ENCODE assay signal across 16 cellular contexts in the genomic region with DNA sequence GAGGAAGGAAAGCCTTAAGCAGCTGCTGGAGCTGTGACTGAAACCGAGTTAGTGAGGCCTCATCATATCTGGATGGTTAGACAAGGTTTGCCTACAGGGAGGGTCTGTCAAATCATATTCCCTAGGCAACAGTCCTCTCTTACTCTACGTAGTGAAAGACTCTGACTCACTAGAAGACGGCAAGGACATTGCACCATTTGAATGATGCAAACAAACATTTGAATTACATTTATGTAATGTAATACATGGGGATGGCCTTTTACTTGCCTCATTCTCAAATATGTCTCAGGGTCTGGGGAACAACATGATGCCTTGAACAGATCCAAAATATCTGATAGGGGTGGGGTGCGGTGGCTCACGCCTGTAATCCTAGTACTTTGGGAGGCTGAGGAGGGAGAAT. TPM values are rescaled to one million over a fixed set of nuclear protein-coding genes. Genes with fewer than 3 reads are reported as not detected.
DNase-seq lines count a peak whose midpoint lies in the region; ATAC-seq and TF ChIP-seq lines count a peak whose summit lies in the region.
"Had no signal": no experiment of that assay in that cellular context is flagged by ENCODE, and none has a peak within 500 bp of the region (broad histone marks: within the 10 kb centered on the region; RNA-seq: fewer than 3 reads in every experiment).

No MANE protein-coding gene starts in this region.

- no peaks in the 10 kb centered on the region for H3K36me3 Mint-ChIP-seq in GM23338 (ENCODE audit: low read depth)
- H3K36me3 Mint-ChIP-seq: activated naive CD8-positive, alpha-beta T cell had no signal

- CTCF ChIA-PET in PC-9 (lab: Charles Lee): interaction anchor here (0.6 kb wide), 1 partner anchor 24 kb away, joined by 3 read pairs; no protein-coding TSS in a partner anchor

- H3K27ac ChIP-seq in GM23338 (ENCODE audit: low read depth) (no peak overlapping the region), PC-9 (peak overlapping the region; percentile 54; the same call in 1 of the 2 replicates), trophoblast cell (ENCODE audit: low read depth, low read length) (no peak overlapping the region), SJCRH30 (no peak overlapping the region)
- H3K27ac ChIP-seq: suprapubic skin had no signal

- no peaks in the 10 kb centered on the region for H3K79me2 ChIP-seq in GM23338 (replicated peaks; ENCODE audit: insufficient read depth)
- H3K79me2 ChIP-seq in PC-9 (ENCODE audit: low read depth): no peaks in the 10 kb centered on the region
- no peaks in the 10 kb centered on the region for H3K79me2 ChIP-seq in trophoblast cell (ENCODE audit: control insufficient read depth, insufficient read depth, low read length, poor library complexity)

- H4K8ac ChIP-seq in trophoblast cell (ENCODE audit: low read depth, low read length): no peak overlapping the region

- no peaks in the 10 kb centered on the region for H3K79me1 ChIP-seq in trophoblast cell (ENCODE audit: low read length)

- H3K27me3 ChIP-seq in GM23338 (ENCODE audit: insufficient read depth) (no peaks in the 10 kb centered on the region), PC-9 (ENCODE audit: insufficient read depth, low read depth) (no peaks in the 10 kb centered on the region), trophoblast cell (ENCODE audit: insufficient read depth, low read length) (no peaks in the 10 kb centered on the region), SJCRH30 (no peaks in the 10 kb centered on the region)
- H3K27me3 ChIP-seq: suprapubic skin had no signal

- intact Hi-C loops in PC-9 (cut with micrococcal nuclease; ENCODE audit: unreplicated experiment): no loop called here

- BruUV-seq in PC-9 (replicated peaks; lab: Mats Ljungman, UMichigan): no TSS peak

- no peak overlapping the region for H4K91ac ChIP-seq in trophoblast cell (ENCODE audit: low read depth, low read length)

- H3F3A ChIP-seq in GM23338 (replicated peaks; ENCODE audit: low read depth) (no peaks in the 10 kb centered on the region), PC-9 (ENCODE audit: insufficient read depth, low read depth) (peaks cover 14% of the 10 kb centered on the region; the same call in 1 of the 2 replicates)

- H3K4me1 Mint-ChIP-seq in GM23338: no peaks in the 10 kb centered on the region
- H3K4me1 Mint-ChIP-seq: neural crest cell had no signal

- no peak overlapping the region for H3K4me2 ChIP-seq in GM23338
- H3K4me2 ChIP-seq in PC-9: no peak overlapping the region
- H3K4me2 ChIP-seq in trophoblast cell (ENCODE audit: low read length): no peak overlapping the region

- no peak overlapping the region for H3K14ac ChIP-seq in trophoblast cell (ENCODE audit: low read length)

- H3K27me3 Mint-ChIP-seq in GM23338 (ENCODE audit: insufficient read depth, low read depth, poor library complexity): no peaks in the 10 kb centered on the region
- H3K27me3 Mint-ChIP-seq: activated T-cell treated with anti-CD3 and anti-CD28 coated beads, Interleukin-2, amount 50 U/mL, for 24 hours had no signal

- H2AFZ ChIP-seq in GM23338 (0 out of 2 replicates have a peak overlapping the region, but pooled peaks have one; percentile 9), PC-9 (no peak overlapping the region), trophoblast cell (ENCODE audit: insufficient read depth, low read length, poor library complexity) (no peak overlapping the region)

- ATAC-seq in GM23338 (no peak), esophagus mucosa (peak; percentile 33)

- no peak overlapping the region for H3K4me3 Mint-ChIP-seq in GM23338
- H3K4me3 Mint-ChIP-seq: activated naive CD8-positive, alpha-beta T cell; activated T-cell treated with anti-CD3 and anti-CD28 coated beads, Interleukin-2, amount 50 U/mL, for 24 hours; H9; neural crest cell had no signal

- TF ChIP-seq CTCF in GM23338 (conservative IDR thresholded peaks at IDR 0.05; ENCODE audit: low read depth in 2 of 2) (no peak), PC-9 (conservative IDR thresholded peaks at IDR 0.05) (no peak)

- H4K20me1 ChIP-seq in GM23338 (replicated peaks; ENCODE audit: insufficient read depth) (no peaks in the 10 kb centered on the region), PC-9 (ENCODE audit: insufficient read depth) (no peaks in the 10 kb centered on the region)

- H3K9me3 ChIP-seq in PC-9 (ENCODE audit: insufficient read depth, low read depth): no peaks in the 10 kb centered on the region
- H3K9me3 ChIP-seq in trophoblast cell (ENCODE audit: insufficient read depth, low read depth, low read length): no peaks in the 10 kb centered on the region
- H3K9me3 ChIP-seq in SJCRH30 (replicated peaks): no peaks in the 10 kb centered on the region
- H3K9me3 ChIP-seq: suprapubic skin had no signal

- no peak overlapping the region for H2AK5ac ChIP-seq in trophoblast cell (ENCODE audit: low read length)

- H2BK12ac ChIP-seq in trophoblast cell (ENCODE audit: low read length): no peak overlapping the region

- POLR2A ChIA-PET in PC-9 (lab: Charles Lee; ENCODE audit: unreplicated experiment): interaction anchor here (0.7 kb wide), 1 partner anchor 17 kb away, joined by 6 read pairs; no protein-coding TSS in a partner anchor

- WGBS in trophoblast cell (ENCODE audit: extremely low coverage, insufficient coverage, insufficient read length): no CpG with 5 or more reads among the region's 5 CpGs

- no peak overlapping the region; the same call in 1 of the 2 replicates for H3K27ac Mint-ChIP-seq in GM23338
- H3K27ac Mint-ChIP-seq: activated naive CD8-positive, alpha-beta T cell; activated T-cell treated with anti-CD3 and anti-CD28 coated beads, Interleukin-2, amount 50 U/mL, for 24 hours had no signal

- no peaks in the 10 kb centered on the region for H3K36me3 ChIP-seq in GM23338 (ENCODE audit: insufficient read depth)
- H3K36me3 ChIP-seq in PC-9 (ENCODE audit: low read depth): no peaks in the 10 kb centered on the region
- H3K36me3 ChIP-seq in trophoblast cell (ENCODE audit: control insufficient read depth in 1 of 2, insufficient read depth in 2 of 2, low read length in 2 of 2): no peaks in the 10 kb centered on the region
- H3K36me3 ChIP-seq in SJCRH30: no peaks in the 10 kb centered on the region
- H3K36me3 ChIP-seq: suprapubic skin had no signal

- H3K4me3 ChIP-seq in GM23338 (no peak overlapping the region), PC-9 (no peak overlapping the region), trophoblast cell (ENCODE audit: low read depth, low read length) (no peak overlapping the region), SJCRH30 (no peak overlapping the region)
- H3K4me3 ChIP-seq: suprapubic skin had no signal

- H4K12ac ChIP-seq in trophoblast cell (ENCODE audit: low read depth, low read length): no peak overlapping the region

- no peak overlapping the region for H2BK5ac ChIP-seq in trophoblast cell (ENCODE audit: low read depth, low read length, poor library complexity)

- H3K4me1 ChIP-seq in GM23338 (ENCODE audit: insufficient read depth): no peaks in the 10 kb centered on the region
- H3K4me1 ChIP-seq in PC-9 (replicated peaks; ENCODE audit: insufficient read depth): peaks cover 26% of the 10 kb centered on the region
- no peaks in the 10 kb centered on the region for H3K4me1 ChIP-seq in trophoblast cell (ENCODE audit: control insufficient read depth in 1 of 2, insufficient read depth in 2 of 2, low read length in 2 of 2)
- no peaks in the 10 kb centered on the region for H3K4me1 ChIP-seq in SJCRH30

- no peak overlapping the region for H3K4ac ChIP-seq in trophoblast cell (ENCODE audit: low read depth, low read length)

- H3K9me2 ChIP-seq in GM23338 (ENCODE audit: insufficient read depth) (0 out of 2 replicates have a peak, but pooled peaks cover 3% of the 10 kb centered on the region), PC-9 (ENCODE audit: insufficient read depth) (no peaks in the 10 kb centered on the region)

- DNase-seq in GM23338 (ENCODE audit: low spot score) (no peak), PC-9 (peak in 1 of 2 experiments; percentile 48), trophoblast cell (peak; percentile 57 to 89), SJCRH30 (no peak), HuH-7.5 (ENCODE audit: low spot score) (no peak)
- DNase-seq in stimulated activated CD8-positive, alpha-beta memory T cell treated with anti-CD3 and anti-CD28 coated beads, Interleukin-4, amount 100 ng/mL, for 48 hours: no peak
- DNase-seq: activated CD4-positive, alpha-beta T cell treated with anti-CD3 and anti-CD28 coated beads, Interleukin-2, amount 50 U/mL, for 4 hours; activated T-cell treated with anti-CD3 and anti-CD28 coated beads, Interleukin-2, amount 50 U/mL, for 24 hours; H9; NCI-H2029; NCI-H526; right cardiac atrium had no signal

- H3K9me3 Mint-ChIP-seq in GM23338: no peaks in the 10 kb centered on the region
- H3K9me3 Mint-ChIP-seq: activated T-cell treated with anti-CD3 and anti-CD28 coated beads, Interleukin-2, amount 50 U/mL, for 24 hours; H9; neural crest cell had no signal

- H3K9ac ChIP-seq in trophoblast cell (ENCODE audit: low read length): no peak overlapping the region

- H3K23ac ChIP-seq in trophoblast cell (ENCODE audit: low read length): no peak overlapping the region

- no peak overlapping the region for H3K18ac ChIP-seq in trophoblast cell (ENCODE audit: low read length)

- no peak overlapping the region for H2BK120ac ChIP-seq in trophoblast cell (ENCODE audit: insufficient read depth, low read length, poor library complexity)

RNA-seq across cellular contexts. Expression of a gene that starts 29.8 kb away (rescaled TPM):
- total RNA-seq in GM23338 (2014; rRNA removed; shearing (Covaris generic)): 229 and 236 TPM in 2 replicates
- 403 and 408 TPM in 2 replicates for polyA plus RNA-seq in GM23338 (2016; fragmentation: Nextera tagmentation; extraction: Ambion mirVana)
- 164 and 205 TPM in 2 replicates for total RNA-seq in PC-9 (2021)
- 74.0 TPM for total RNA-seq in esophagus mucosa
- 226 and 235 TPM in 2 replicates for polyA plus RNA-seq in trophoblast cell (2013)
- total RNA-seq in SJCRH30 (2014; rRNA removed; shearing (Covaris generic)): 171 and 173 TPM in 2 replicates

RNA-seq across cellular contexts. Expression of a gene that starts 58.7 kb away (rescaled TPM):
- total RNA-seq in GM23338 (2014; rRNA removed; shearing (Covaris generic)): 20.4 and 29.6 TPM in 2 replicates
- 23.8 and 27.3 TPM in 2 replicates for polyA plus RNA-seq in GM23338 (2016; fragmentation: Nextera tagmentation; extraction: Ambion mirVana)
- total RNA-seq in PC-9 (2021): 67.3 and 67.6 TPM in 2 replicates
- total RNA-seq in esophagus mucosa: 40.4 TPM
- 31.0 and 32.1 TPM in 2 replicates for polyA plus RNA-seq in trophoblast cell (2013)
- 46.1 and 47.0 TPM in 2 replicates for total RNA-seq in SJCRH30 (2014; rRNA removed; shearing (Covaris generic))

Comparison
In these comparisons a context has a peak if more than half of its experiments do, and no peak if none do; other contexts are left out.
1. DNase-seq: peak in trophoblast cell (2 of 2); none in GM23338 (single experiment), stimulated activated CD8-positive, alpha-beta memory T cell treated with anti-CD3 and anti-CD28 coated beads, Interleukin-4, amount 100 ng/mL, for 48 hours (single experiment), SJCRH30 (0 of 2) and HuH-7.5 (single experiment).